9 cellular contexts compared by ENCODE assay signal in genomic region chr4:25539241-25539640, GRCh38.
"Had no signal": no experiment of that assay in that cellular context is flagged by ENCODE, and none has a peak within 500 bp of the region (broad histone marks: within the 10 kb centered on the region; RNA-seq: fewer than 3 reads in every experiment).

No MANE protein-coding gene starts in this region.

- DNase-seq: GM23248, H9, HCEC 1CT, IMR-90, KG1 had no signal

- FAIRE-seq: H1, H54, HTR-8/SVneo, K562 had no signal

- H3K9ac ChIP-seq: GM23248 had no signal

- H2AFZ ChIP-seq: GM23248 had no signal

- H3K4me3 ChIP-seq: GM23248, K562 had no signal

- ATAC-seq: K562 had no signal

- H3K27ac ChIP-seq: GM23248 had no signal
